In the genomic region with DNA sequence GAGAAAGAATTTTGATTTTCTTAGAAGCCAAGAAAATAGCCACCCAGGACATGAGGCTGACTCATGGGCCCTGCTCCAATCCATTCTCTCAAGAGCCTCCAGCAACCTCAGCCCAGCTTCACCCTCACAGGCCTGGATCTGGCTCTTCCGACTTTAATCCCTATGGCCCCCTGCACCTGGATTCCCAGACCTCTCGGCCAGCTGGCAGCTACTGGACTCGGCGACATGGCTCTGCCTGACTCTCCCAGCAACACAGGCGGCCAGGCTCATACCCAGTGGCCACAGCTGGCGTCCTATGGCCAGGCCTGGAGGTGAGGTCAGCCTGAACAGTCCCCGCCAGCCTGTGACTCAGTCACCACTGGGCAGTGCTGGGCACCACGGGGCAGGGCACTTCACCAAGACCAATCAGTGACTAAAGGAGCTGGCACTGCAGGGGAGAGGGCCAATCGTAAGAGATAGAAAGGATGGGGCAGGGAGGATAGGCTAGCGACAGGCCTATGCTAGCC, we compare ENCODE assay signal across 14 cellular contexts. TPM values are rescaled to one million over a fixed set of nuclear protein-coding genes. Genes with fewer than 3 reads are reported as not detected.
DNase-seq lines count a peak whose midpoint lies in the region; ATAC-seq lines count a peak whose summit lies in the region.
"Had no signal": no experiment of that assay in that cellular context is flagged by ENCODE, and none has a peak within 500 bp of the region (broad histone marks: within the 10 kb centered on the region; RNA-seq: fewer than 3 reads in every experiment).

No MANE protein-coding gene starts in this region.

- H3K79me2 ChIP-seq in trophoblast cell (ENCODE audit: control insufficient read depth, insufficient read depth, low read length, poor library complexity): no peaks in the 10 kb centered on the region

- H4K91ac ChIP-seq in trophoblast cell (ENCODE audit: low read depth, low read length): no peak overlapping the region

- intact Hi-C loops in activated CD4-positive, alpha-beta T cell treated with anti-CD3 and anti-CD28 coated beads for 36 hours (cut with DNase I, micrococcal nuclease): no loop called here

- H2AFZ ChIP-seq in trophoblast cell (ENCODE audit: insufficient read depth, low read length, poor library complexity): no peak overlapping the region

- no peak overlapping the region for H3K27ac Mint-ChIP-seq in activated CD4-positive, alpha-beta T cell treated with anti-CD3 and anti-CD28 coated beads for 36 hours

- no peaks in the 10 kb centered on the region for H3K4me1 ChIP-seq in trophoblast cell (ENCODE audit: control insufficient read depth in 1 of 2, insufficient read depth in 2 of 2, low read length in 2 of 2)
- H3K4me1 ChIP-seq: left lung, uterus had no signal

- CTCF ChIA-PET in activated CD4-positive, alpha-beta T cell treated with anti-CD3 and anti-CD28 coated beads for 36 hours (lab: Charles Lee): interaction anchor here (0.7 to 7.9 kb wide), 4 partner anchors 13 to 61 kb away, joined by 3 to 48 read pairs (median 3); no protein-coding TSS in a partner anchor

- H3K27me3 ChIP-seq in layer of hippocampus (ENCODE audit: control insufficient read depth, insufficient read depth, low read length): no peaks in the 10 kb centered on the region
- no peaks in the 10 kb centered on the region for H3K27me3 ChIP-seq in trophoblast cell (ENCODE audit: insufficient read depth, low read length)
- H3K27me3 ChIP-seq: left lung, uterus had no signal

- no peak for ATAC-seq in activated CD4-positive, alpha-beta T cell treated with anti-CD3 and anti-CD28 coated beads for 36 hours
- ATAC-seq in HG03378 (IDR thresholded peaks at IDR 0.05; ENCODE audit: unreplicated experiment) (no peak), HG03039 (IDR thresholded peaks at IDR 0.05; ENCODE audit: unreplicated experiment) (no peak)
- ATAC-seq: left lung had no signal

- no peaks in the 10 kb centered on the region for H3K79me1 ChIP-seq in trophoblast cell (ENCODE audit: low read length)

- H3K27me3 Mint-ChIP-seq in activated CD4-positive, alpha-beta T cell treated with anti-CD3 and anti-CD28 coated beads for 36 hours: peaks cover 2% of the 10 kb centered on the region

- H3K9me3 Mint-ChIP-seq in activated CD4-positive, alpha-beta T cell treated with anti-CD3 and anti-CD28 coated beads for 36 hours (ENCODE audit: low read depth): peaks cover 4% of the 10 kb centered on the region

- H3K9ac ChIP-seq in trophoblast cell (ENCODE audit: low read length): no peak overlapping the region

- no peak overlapping the region for H2BK5ac ChIP-seq in trophoblast cell (ENCODE audit: low read depth, low read length, poor library complexity)

- H3K14ac ChIP-seq in trophoblast cell (ENCODE audit: low read length): no peak overlapping the region

- no peak overlapping the region for H3K23ac ChIP-seq in trophoblast cell (ENCODE audit: low read length)

- H2BK12ac ChIP-seq in trophoblast cell (ENCODE audit: low read length): no peak overlapping the region

- WGBS in trophoblast cell (ENCODE audit: extremely low coverage, insufficient coverage, insufficient read length): no CpG with 5 or more reads among the region's 10 CpGs

- H2BK120ac ChIP-seq in trophoblast cell (ENCODE audit: insufficient read depth, low read length, poor library complexity): no peak overlapping the region

- no peak overlapping the region for H3K4me3 Mint-ChIP-seq in activated CD4-positive, alpha-beta T cell treated with anti-CD3 and anti-CD28 coated beads for 36 hours

- H2AK5ac ChIP-seq in trophoblast cell (ENCODE audit: low read length): no peak overlapping the region

- H3K27ac ChIP-seq in layer of hippocampus (ENCODE audit: low read depth, low read length) (peak overlapping the region; percentile 35), trophoblast cell (ENCODE audit: low read depth, low read length) (no peak overlapping the region)
- H3K27ac ChIP-seq: left lung, neutrophil, uterus had no signal

- peaks cover 2% of the 10 kb centered on the region for H3K9me3 ChIP-seq in trophoblast cell (ENCODE audit: insufficient read depth, low read depth, low read length)
- H3K9me3 ChIP-seq: neutrophil, uterus had no signal

- H3K4me1 Mint-ChIP-seq in activated CD4-positive, alpha-beta T cell treated with anti-CD3 and anti-CD28 coated beads for 36 hours: no peaks in the 10 kb centered on the region

- no peak overlapping the region for H4K12ac ChIP-seq in trophoblast cell (ENCODE audit: low read depth, low read length)

- no peak overlapping the region for H3K4ac ChIP-seq in trophoblast cell (ENCODE audit: low read depth, low read length)

- no peak overlapping the region for H4K8ac ChIP-seq in trophoblast cell (ENCODE audit: low read depth, low read length)

- no peak overlapping the region for H3K18ac ChIP-seq in trophoblast cell (ENCODE audit: low read length)

- H3K4me3 ChIP-seq in trophoblast cell (ENCODE audit: low read depth, low read length): no peak overlapping the region
- H3K4me3 ChIP-seq: left lung, uterus had no signal

- H3K4me2 ChIP-seq in trophoblast cell (ENCODE audit: low read length): no peak overlapping the region

- DNase-seq in activated CD4-positive, alpha-beta T cell treated with anti-CD3 and anti-CD28 coated beads for 36 hours: peak; percentile 1
- DNase-seq in activated CD4-positive, alpha-beta T cell treated with anti-CD3 and anti-CD28 coated beads for 4 hours: no peak
- DNase-seq in amygdala (lab: John Stamatoyannopoulos, UW) (peak in 33 of 56 donors; percentile 16 to 85 (median 60)), superior temporal gyrus (ENCODE audit: extremely low spot score) (peak; percentile 53), trophoblast cell (no peak)
- DNase-seq: effector CD4-positive, alpha-beta T cell; left lung; NCI-H1436; NCI-H524; uterus had no signal

- H3K36me3 ChIP-seq in trophoblast cell (ENCODE audit: control insufficient read depth in 1 of 2, insufficient read depth in 2 of 2, low read length in 2 of 2): no peaks in the 10 kb centered on the region
- H3K36me3 ChIP-seq: left lung, neutrophil, uterus had no signal

- H3K36me3 Mint-ChIP-seq in activated CD4-positive, alpha-beta T cell treated with anti-CD3 and anti-CD28 coated beads for 36 hours (ENCODE audit: low read depth): no peaks in the 10 kb centered on the region

- POLR2A ChIA-PET in activated CD4-positive, alpha-beta T cell treated with anti-CD3 and anti-CD28 coated beads for 36 hours (lab: Charles Lee): no interaction called here

RNA-seq across cellular contexts. Expression of a gene that starts 6.2 kb away (rescaled TPM):
- under 1 TPM; 0.21 to 0.23 TPM for total RNA-seq in activated CD4-positive, alpha-beta T cell treated with anti-CD3 and anti-CD28 coated beads for 36 hours
- 15.8 and 16.7 TPM in 2 replicates for polyA plus RNA-seq in trophoblast cell (2013)

RNA-seq across cellular contexts. Expression of a gene that starts 23.6 kb away (rescaled TPM):
- 1 to 10 TPM; 6.1 to 8.9 TPM for total RNA-seq in activated CD4-positive, alpha-beta T cell treated with anti-CD3 and anti-CD28 coated beads for 36 hours
- polyA plus RNA-seq in trophoblast cell (2013): 31.5 and 32.0 TPM in 2 replicates

RNA-seq across cellular contexts. Expression of a gene that starts 42.9 kb away (rescaled TPM):
- total RNA-seq in activated CD4-positive, alpha-beta T cell treated with anti-CD3 and anti-CD28 coated beads for 36 hours: 1 to 10 TPM in 1 of 2 experiments, under 1 TPM in 1; 0.66 to 1.1 TPM
- 0.26 and 0.28 TPM in 2 replicates for polyA plus RNA-seq in trophoblast cell (2013)

Comparison
In these comparisons a context has a peak if more than half of its experiments do, and no peak if none do; other contexts are left out.
1. DNase-seq: peak in activated CD4-positive, alpha-beta T cell treated with anti-CD3 and anti-CD28 coated beads for 36 hours (single experiment), amygdala (33 of 56) and superior temporal gyrus (single experiment); none in activated CD4-positive, alpha-beta T cell treated with anti-CD3 and anti-CD28 coated beads for 4 hours (0 of 2) and trophoblast cell (0 of 2).